1 cellular context compared by ENCODE assay signal in the genomic region with DNA sequence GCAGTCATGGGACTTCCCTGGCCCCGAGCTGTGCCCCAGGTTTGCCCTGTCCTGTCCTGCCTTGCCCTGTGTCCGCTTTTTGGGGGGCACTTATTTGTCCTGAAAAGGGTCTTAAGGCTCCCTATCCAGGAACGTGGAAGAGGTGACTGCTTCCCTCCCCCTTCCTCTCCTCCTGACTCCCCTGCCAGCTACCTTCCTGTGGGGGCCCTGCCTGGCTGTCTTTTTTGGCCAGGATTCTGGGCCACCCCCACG.
TF ChIP-seq lines count a peak whose summit lies in the region.

No MANE protein-coding gene starts in this region.

TF ChIP-seq in K562, 482 proteins besides CTCF, POLR2A, EP300 and RAD21 (continued from another document):
- TF ChIP-seq SAP30 (IDR thresholded peaks at IDR 0.05; ENCODE audit: borderline replicate concordance, insufficient read depth, low read depth, low read length, poor library complexity, severe bottlenecking), result peak; percentile 5
- no peak for TF ChIP-seq TARDBP (IDR thresholded peaks at IDR 0.05)
- TF ChIP-seq ARID1B (IDR thresholded peaks at IDR 0.05), result 0 out of 2 replicates have a peak, but pooled peaks have one; percentile 7
- TF ChIP-seq, protein P1, sequence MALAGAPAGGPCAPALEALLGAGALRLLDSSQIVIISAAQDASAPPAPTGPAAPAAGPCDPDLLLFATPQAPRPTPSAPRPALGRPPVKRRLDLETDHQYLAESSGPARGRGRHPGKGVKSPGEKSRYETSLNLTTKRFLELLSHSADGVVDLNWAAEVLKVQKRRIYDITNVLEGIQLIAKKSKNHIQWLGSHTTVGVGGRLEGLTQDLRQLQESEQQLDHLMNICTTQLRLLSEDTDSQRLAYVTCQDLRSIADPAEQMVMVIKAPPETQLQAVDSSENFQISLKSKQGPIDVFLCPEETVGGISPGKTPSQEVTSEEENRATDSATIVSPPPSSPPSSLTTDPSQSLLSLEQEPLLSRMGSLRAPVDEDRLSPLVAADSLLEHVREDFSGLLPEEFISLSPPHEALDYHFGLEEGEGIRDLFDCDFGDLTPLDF (CRISPR knock-in tag; IDR thresholded peaks at IDR 0.05), result 0 out of 2 replicates have a peak, but pooled peaks have one; percentile 38
- 0 out of 4 replicates have a peak, but pooled peaks of 1 of the 2 experiments have one; percentile 3 for TF ChIP-seq NRF1 (conservative IDR thresholded peaks at IDR 0.05 in 1 of 2, IDR thresholded peaks at IDR 0.05 in 1 of 2)
- TF ChIP-seq ELF2 (CRISPR knock-in tag; IDR thresholded peaks at IDR 0.05), result no peak
- no peak for TF ChIP-seq SMAD2 (IDR thresholded peaks at IDR 0.05; ENCODE audit: low read depth, low read length)
- no peak for TF ChIP-seq ZNF3 (CRISPR knock-in tag; IDR thresholded peaks at IDR 0.05)
- TF ChIP-seq SMAD1 (IDR thresholded peaks at IDR 0.05; ENCODE audit: low read depth, low read length, partially characterized antibody), result peak; percentile 2
- no peak for TF ChIP-seq CEBPB (tag; IDR thresholded peaks at IDR 0.05)
- 0 out of 2 replicates have a peak, but pooled peaks have one; percentile 19 for TF ChIP-seq NCOR1 (IDR thresholded peaks at IDR 0.05)
- TF ChIP-seq, protein P2, sequence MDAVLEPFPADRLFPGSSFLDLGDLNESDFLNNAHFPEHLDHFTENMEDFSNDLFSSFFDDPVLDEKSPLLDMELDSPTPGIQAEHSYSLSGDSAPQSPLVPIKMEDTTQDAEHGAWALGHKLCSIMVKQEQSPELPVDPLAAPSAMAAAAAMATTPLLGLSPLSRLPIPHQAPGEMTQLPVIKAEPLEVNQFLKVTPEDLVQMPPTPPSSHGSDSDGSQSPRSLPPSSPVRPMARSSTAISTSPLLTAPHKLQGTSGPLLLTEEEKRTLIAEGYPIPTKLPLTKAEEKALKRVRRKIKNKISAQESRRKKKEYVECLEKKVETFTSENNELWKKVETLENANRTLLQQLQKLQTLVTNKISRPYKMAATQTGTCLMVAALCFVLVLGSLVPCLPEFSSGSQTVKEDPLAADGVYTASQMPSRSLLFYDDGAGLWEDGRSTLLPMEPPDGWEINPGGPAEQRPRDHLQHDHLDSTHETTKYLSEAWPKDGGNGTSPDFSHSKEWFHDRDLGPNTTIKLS (IDR thresholded peaks at IDR 0.05; ENCODE audit: borderline replicate concordance, low read depth), result no peak
- peak; percentile 16; the same call in 1 of the 2 replicates for TF ChIP-seq PHF8 (IDR thresholded peaks at IDR 0.05; ENCODE audit: borderline replicate concordance, low read length)
- TF ChIP-seq, protein P3, sequence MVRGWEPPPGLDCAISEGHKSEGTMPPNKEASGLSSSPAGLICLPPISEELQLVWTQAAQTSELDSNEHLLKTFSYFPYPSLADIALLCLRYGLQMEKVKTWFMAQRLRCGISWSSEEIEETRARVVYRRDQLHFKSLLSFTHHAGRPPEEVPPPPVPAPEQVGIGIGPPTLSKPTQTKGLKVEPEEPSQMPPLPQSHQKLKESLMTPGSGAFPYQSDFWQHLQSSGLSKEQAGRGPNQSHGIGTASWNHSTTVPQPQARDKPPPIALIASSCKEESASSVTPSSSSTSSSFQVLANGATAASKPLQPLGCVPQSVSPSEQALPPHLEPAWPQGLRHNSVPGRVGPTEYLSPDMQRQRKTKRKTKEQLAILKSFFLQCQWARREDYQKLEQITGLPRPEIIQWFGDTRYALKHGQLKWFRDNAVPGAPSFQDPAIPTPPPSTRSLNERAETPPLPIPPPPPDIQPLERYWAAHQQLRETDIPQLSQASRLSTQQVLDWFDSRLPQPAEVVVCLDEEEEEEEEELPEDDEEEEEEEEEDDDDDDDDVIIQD (CRISPR knock-in tag; IDR thresholded peaks at IDR 0.05), result no peak
- no peak for TF ChIP-seq ETV6 (IDR thresholded peaks at IDR 0.05; ENCODE audit: borderline replicate concordance in 1 of 2, low read depth in 2 of 2, low read length in 1 of 2)
- TF ChIP-seq ETV6 (CRISPR knock-in tag; IDR thresholded peaks at IDR 0.05; ENCODE audit: borderline replicate concordance), result no peak
